Comparison of ENCODE assay signal across 14 cellular contexts in genomic region chr19:32397736-32398135, GRCh38. TPM values are rescaled to one million over a fixed set of nuclear protein-coding genes. Genes with fewer than 3 reads are reported as not detected.
DNase-seq lines count a peak whose midpoint lies in the region; TF ChIP-seq lines count a peak whose summit lies in the region.
"Had no signal": no experiment of that assay in that cellular context is flagged by ENCODE, and none has a peak within 500 bp of the region (broad histone marks: within the 10 kb centered on the region; RNA-seq: fewer than 3 reads in every experiment).

No MANE protein-coding gene starts in this region.

- no peaks in the 10 kb centered on the region for H3K79me2 ChIP-seq in osteoblast (ENCODE audit: insufficient read depth, low read length)

- H3K27me3 ChIP-seq in osteoblast (ENCODE audit: insufficient read depth, low read length): no peaks in the 10 kb centered on the region
- H3K27me3 ChIP-seq: stomach had no signal

- H4K20me1 ChIP-seq in osteoblast (ENCODE audit: insufficient read depth, low read length): no peaks in the 10 kb centered on the region

- no peak overlapping the region for H3K4me3 ChIP-seq in epithelial cell of esophagus (ENCODE audit: low read length)
- H3K4me3 ChIP-seq in osteoblast (ENCODE audit: insufficient read depth, low read length): no peak overlapping the region
- H3K4me3 ChIP-seq: prostate gland, stomach had no signal

- H3K4me1 ChIP-seq in osteoblast (ENCODE audit: insufficient read depth, low read length): peaks cover 7% of the 10 kb centered on the region
- H3K4me1 ChIP-seq: prostate gland, stomach had no signal

- H3K4me2 ChIP-seq in osteoblast (ENCODE audit: insufficient read depth, low read length): no peak overlapping the region
- H3K4me2 ChIP-seq: KMS-11 had no signal

- no peak overlapping the region for H2AFZ ChIP-seq in osteoblast (ENCODE audit: low read length)

- no peak overlapping the region for H3K27ac ChIP-seq in osteoblast (ENCODE audit: low read depth, low read length)
- H3K27ac ChIP-seq: KMS-11, prostate gland, stomach had no signal

- peaks cover 6% of the 10 kb centered on the region for H3K36me3 ChIP-seq in osteoblast (ENCODE audit: insufficient read depth, low read length)
- H3K36me3 ChIP-seq: prostate gland, stomach had no signal

- peak; percentile 84 for DNase-seq in GM03348 (ENCODE audit: low spot score)
- peak; percentile 85 for DNase-seq in RPMI7951 (ENCODE audit: low read depth)
- DNase-seq in epithelial cell of esophagus (ENCODE audit: low read depth): peak; percentile 35
- peak; percentile 69 for DNase-seq in osteoblast (ENCODE audit: insufficient read length, low spot score, missing footprints)
- no peak for DNase-seq in activated gamma-delta T cell (lab: John Stamatoyannopoulos, UW)
- no peak for DNase-seq in hippocampal formation (lab: John Stamatoyannopoulos, UW)
- DNase-seq in germinal center (ENCODE audit: low spot score): no peak
- no peak for DNase-seq in DMS79 (lab: John Stamatoyannopoulos, UW)
- DNase-seq: effector CD4-positive, alpha-beta T cell; midbrain; stimulated activated CD4-positive, alpha-beta T cell treated with anti-CD3 and anti-CD28 coated beads, Interleukin-4, amount 100 ng/mL, for 24 hours; stomach had no signal

- H3K9me3 ChIP-seq in osteoblast (ENCODE audit: low read depth, low read length): no peaks in the 10 kb centered on the region
- H3K9me3 ChIP-seq: prostate gland, stomach had no signal

- no peak for TF ChIP-seq CTCF in epithelial cell of esophagus (IDR thresholded peaks at IDR 0.05; ENCODE audit: insufficient read depth, low read depth, low read length, missing control alignments)
- TF ChIP-seq CTCF in osteoblast (IDR thresholded peaks at IDR 0.05; ENCODE audit: extremely low read depth, low read depth, low read length): no peak

RNA-seq across cellular contexts. Expression of gene DPY19L3, which starts 7.8 kb away (rescaled TPM):
- 7.9 and 13.9 TPM in 2 replicates for total RNA-seq in RPMI7951 (2014; rRNA removed; shearing (Covaris generic))
- 30.0 and 31.8 TPM in 2 replicates for total RNA-seq in osteoblast

RNA-seq across cellular contexts. Expression of gene ZNF507, which starts 52.3 kb away (rescaled TPM):
- 5.8 and 6.7 TPM in 2 replicates for total RNA-seq in RPMI7951 (2014; rRNA removed; shearing (Covaris generic))
- 13.0 TPM in 2 replicates for total RNA-seq in osteoblast

Comparison
In these comparisons a context has a peak if more than half of its experiments do, and no peak if none do; other contexts are left out.
1. DNase-seq: peak in GM03348 (single experiment), RPMI7951 (single experiment), epithelial cell of esophagus (single experiment) and osteoblast (single experiment); none in activated gamma-delta T cell (single experiment), hippocampal formation (0 of 2), germinal center (single experiment) and DMS79 (single experiment).